In genomic region chr12:77294016-77294415, GRCh38 we compare ENCODE assay signal across 25 cellular contexts.
DNase-seq lines count a peak whose midpoint lies in the region; ATAC-seq and TF ChIP-seq lines count a peak whose summit lies in the region.
"Had no signal": no experiment of that assay in that cellular context is flagged by ENCODE, and none has a peak within 500 bp of the region (broad histone marks: within the 10 kb centered on the region; RNA-seq: fewer than 3 reads in every experiment).

No MANE protein-coding gene starts in this region.

- no peaks in the 10 kb centered on the region for H3K27me3 ChIP-seq in brain microvascular endothelial cell (replicated peaks)
- H3K27me3 ChIP-seq: colonic mucosa, uterus had no signal

- in situ Hi-C loops in brain microvascular endothelial cell (cut with HindIII; ENCODE audit: low pct_ligation_motif_present, low sequenced_read_pairs), result no loop called here

- H3K36me3 Mint-ChIP-seq in activated naive CD8-positive, alpha-beta T cell treated with anti-CD3 and anti-CD28 coated beads for 36 hours, result no peaks in the 10 kb centered on the region
- no peaks in the 10 kb centered on the region for H3K36me3 Mint-ChIP-seq in activated naive CD4-positive, alpha-beta T cell treated with anti-CD3 and anti-CD28 coated beads for 36 hours (ENCODE audit: low read depth)
- H3K36me3 Mint-ChIP-seq: memory B cell, natural killer cell had no signal

- DNase-seq in COLO829 (ENCODE audit: low spot score) (peak; percentile 31), LHCN-M2 (ENCODE audit: low read depth) (peak; percentile 32), brain microvascular endothelial cell (peak; percentile 20), iris pigment epithelial cell (ENCODE audit: low read depth) (peak; percentile 73), NCI-H1694 treated with DMSO at 0.1 percent for 48 hours (lab: John Stamatoyannopoulos, UW) (no peak)
- DNase-seq in activated naive CD8-positive, alpha-beta T cell treated with anti-CD3 and anti-CD28 coated beads for 36 hours, result no peak
- no peak for DNase-seq in activated naive CD4-positive, alpha-beta T cell treated with anti-CD3 and anti-CD28 coated beads for 36 hours
- DNase-seq: activated CD4-positive, alpha-beta T cell treated with anti-CD3 and anti-CD28 coated beads for 4 hours; activated gamma-delta T cell; aorta; colonic mucosa; glutamatergic neuron; H9; KG1; natural killer cell; NCI-H1048; NCI-H2107; NCI-H69; OCI-M1; posterior cingulate gyrus; stimulated activated CD4-positive, alpha-beta T cell treated with anti-CD3 and anti-CD28 coated beads, Interleukin-4, amount 100 ng/mL, for 1 hour; uterus had no signal

- no peak overlapping the region for H3K27ac ChIP-seq in brain microvascular endothelial cell
- H3K27ac ChIP-seq: colonic mucosa, skin epidermis, uterus had no signal

- no peaks in the 10 kb centered on the region for H3K36me3 ChIP-seq in brain microvascular endothelial cell (replicated peaks)
- H3K36me3 ChIP-seq: colonic mucosa, uterus had no signal

- H3K4me3 ChIP-seq in brain microvascular endothelial cell (ENCODE audit: low read depth, low read length), result no peak overlapping the region
- H3K4me3 ChIP-seq: colonic mucosa, skin epidermis, uterus had no signal

- no peak for TF ChIP-seq CTCF in brain microvascular endothelial cell (IDR thresholded peaks at IDR 0.05; ENCODE audit: low read depth, low read length, missing control alignments)

- H3K27me3 Mint-ChIP-seq in activated naive CD8-positive, alpha-beta T cell treated with anti-CD3 and anti-CD28 coated beads for 36 hours, result no peaks in the 10 kb centered on the region
- H3K27me3 Mint-ChIP-seq in activated naive CD4-positive, alpha-beta T cell treated with anti-CD3 and anti-CD28 coated beads for 36 hours (ENCODE audit: low read depth), result no peaks in the 10 kb centered on the region
- H3K27me3 Mint-ChIP-seq: memory B cell had no signal

- H3K4me3 Mint-ChIP-seq in activated naive CD8-positive, alpha-beta T cell treated with anti-CD3 and anti-CD28 coated beads for 36 hours, result no peak overlapping the region
- H3K4me3 Mint-ChIP-seq in activated naive CD4-positive, alpha-beta T cell treated with anti-CD3 and anti-CD28 coated beads for 36 hours, result no peak overlapping the region
- H3K4me3 Mint-ChIP-seq: H9, memory B cell, natural killer cell had no signal

- no peak overlapping the region for H3K27ac Mint-ChIP-seq in activated naive CD8-positive, alpha-beta T cell treated with anti-CD3 and anti-CD28 coated beads for 36 hours
- H3K27ac Mint-ChIP-seq in activated naive CD4-positive, alpha-beta T cell treated with anti-CD3 and anti-CD28 coated beads for 36 hours, result no peak overlapping the region
- H3K27ac Mint-ChIP-seq: H9, memory B cell, natural killer cell had no signal

- H3K4me1 Mint-ChIP-seq in activated naive CD8-positive, alpha-beta T cell treated with anti-CD3 and anti-CD28 coated beads for 36 hours, result no peaks in the 10 kb centered on the region
- H3K4me1 Mint-ChIP-seq in activated naive CD4-positive, alpha-beta T cell treated with anti-CD3 and anti-CD28 coated beads for 36 hours (ENCODE audit: low read depth), result no peaks in the 10 kb centered on the region
- H3K4me1 Mint-ChIP-seq: H9, memory B cell, natural killer cell had no signal

- peaks cover 2% of the 10 kb centered on the region for H3K9me3 Mint-ChIP-seq in activated naive CD8-positive, alpha-beta T cell treated with anti-CD3 and anti-CD28 coated beads for 36 hours
- H3K9me3 Mint-ChIP-seq in activated naive CD4-positive, alpha-beta T cell treated with anti-CD3 and anti-CD28 coated beads for 36 hours, result peaks cover 3% of the 10 kb centered on the region
- H3K9me3 Mint-ChIP-seq: H9 had no signal

- CTCF ChIA-PET in activated naive CD4-positive, alpha-beta T cell treated with anti-CD3 and anti-CD28 coated beads for 36 hours (lab: Charles Lee), result no interaction called here

- no peak for ATAC-seq in HG03280 (IDR thresholded peaks at IDR 0.05; ENCODE audit: unreplicated experiment)
- ATAC-seq: natural killer cell had no signal

- intact Hi-C loops in activated naive CD4-positive, alpha-beta T cell treated with anti-CD3 and anti-CD28 coated beads for 36 hours (cut with micrococcal nuclease), result no loop called here

Comparison
In these comparisons a context has a peak if more than half of its experiments do, and no peak if none do; other contexts are left out.
1. DNase-seq: peak in COLO829 (single experiment), LHCN-M2 (single experiment), brain microvascular endothelial cell (single experiment) and iris pigment epithelial cell (single experiment); none in activated naive CD8-positive, alpha-beta T cell treated with anti-CD3 and anti-CD28 coated beads for 36 hours (single experiment), activated naive CD4-positive, alpha-beta T cell treated with anti-CD3 and anti-CD28 coated beads for 36 hours (single experiment) and NCI-H1694 treated with DMSO at 0.1 percent for 48 hours (single experiment).